25 cellular contexts compared by ENCODE assay signal in the genomic region with DNA sequence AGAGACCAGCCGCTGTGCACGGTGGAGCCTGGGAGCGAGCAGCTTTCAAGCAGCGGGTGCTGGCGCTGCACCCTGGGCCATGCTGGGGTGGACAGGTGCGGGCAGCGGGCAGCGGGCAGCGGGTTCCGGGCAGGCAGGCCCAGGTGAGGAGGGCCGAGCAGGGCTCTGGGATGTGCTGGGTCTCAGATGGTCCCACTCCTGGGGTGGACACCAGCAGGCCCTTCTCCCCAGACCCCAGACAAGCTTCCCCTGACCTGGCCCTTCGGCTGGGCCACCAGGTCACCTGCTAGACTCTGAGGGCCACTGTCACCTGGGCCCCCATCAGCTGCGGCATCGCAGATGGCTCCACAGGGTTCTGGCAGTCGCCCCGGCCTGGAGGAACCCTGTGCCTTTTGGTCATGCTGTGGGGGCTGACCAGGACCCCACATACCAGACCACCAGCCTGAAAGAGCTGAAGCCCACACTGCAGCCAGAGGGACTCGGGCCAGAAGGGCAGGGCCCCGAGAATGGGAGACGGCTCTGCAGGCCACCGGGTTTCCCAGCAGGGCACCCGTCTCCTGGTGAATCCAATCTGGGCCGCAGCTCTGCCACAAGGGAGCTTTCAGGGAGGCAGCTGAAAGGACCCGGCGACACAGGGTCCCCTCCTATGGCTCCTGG. TPM values are rescaled to one million over a fixed set of nuclear protein-coding genes. Genes with fewer than 3 reads are reported as not detected.
"Had no signal": no experiment of that assay in that cellular context is flagged by ENCODE, and none has a peak within 500 bp of the region (broad histone marks: within the 10 kb centered on the region; RNA-seq: fewer than 3 reads in every experiment).

No MANE protein-coding gene starts in this region.

- H3K27ac ChIP-seq: RWPE1, VCaP had no signal

- ATAC-seq: activated naive CD4-positive, alpha-beta T cell treated with anti-CD3 and anti-CD28 coated beads, Interleukin-2, amount 50 U/mL, for 72 hours; K562; Panc1 had no signal

- DNase-seq: activated CD4-positive, alpha-beta memory T cell treated with anti-CD3 and anti-CD28 coated beads for 36 hours; activated CD4-positive, alpha-beta T cell treated with anti-CD3 and anti-CD28 coated beads, Interleukin-2, amount 10 ng/mL, durations not matched to agents 7 days and 5 days; activated CD4-positive, CD25-positive, alpha-beta regulatory T cell; activated CD8-positive, alpha-beta memory T cell treated with anti-CD3 and anti-CD28 coated beads for 24 hours; activated effector memory CD4-positive, alpha-beta T cell treated with anti-CD3 and anti-CD28 coated beads, Interleukin-2, amount 50 U/mL, for 16 hours; activated naive CD4-positive, alpha-beta T cell treated with Interleukin-2 at 50 U/mL for 16 hours; activated T-cell treated with anti-CD3 and anti-CD28 coated beads, Interleukin-2, amount 50 U/mL, for 4 hours; caudate nucleus; Karpas-422; MM.1S; NCI-H1105; NCI-H1436; NCI-H1694 treated with DMSO at 0.1 percent for 48 hours; NCI-H2029 treated with DMSO at 0.1 percent for 48 hours; NCI-H345; NCI-H510A; SIG-M5; T-helper 1 cell had no signal

- H3K4me3 ChIP-seq: K562 had no signal

RNA-seq across cellular contexts. Expression of gene SLC6A19, which starts 2.0 kb away (rescaled TPM):
- total RNA-seq: activated CD4-positive, alpha-beta memory T cell treated with anti-CD3 and anti-CD28 coated beads for 36 hours; activated CD4-positive, alpha-beta T cell treated with anti-CD3 and anti-CD28 coated beads, Interleukin-2, amount 10 ng/mL, durations not matched to agents 7 days and 5 days; activated naive CD4-positive, alpha-beta T cell treated with anti-CD3 and anti-CD28 coated beads, Interleukin-2, amount 50 U/mL, for 72 hours; OCI-LY7; T-helper 2 cell treated with Interferon-gamma antibody and Interleukin-4, amounts not matched to agents 100 ng/mL and 5 ng/mL, for 36 hours had no signal

RNA-seq across cellular contexts. Expression of gene SLC6A18, which starts 21.7 kb away (rescaled TPM):
- total RNA-seq: activated CD4-positive, alpha-beta memory T cell treated with anti-CD3 and anti-CD28 coated beads for 36 hours; activated CD4-positive, alpha-beta T cell treated with anti-CD3 and anti-CD28 coated beads, Interleukin-2, amount 10 ng/mL, durations not matched to agents 7 days and 5 days; activated naive CD4-positive, alpha-beta T cell treated with anti-CD3 and anti-CD28 coated beads, Interleukin-2, amount 50 U/mL, for 72 hours; activated T-cell treated with anti-CD3 and anti-CD28 coated beads, Interleukin-2, amount 50 U/mL, for 4 hours; K562; OCI-LY7; T-helper 2 cell treated with Interferon-gamma antibody and Interleukin-4, amounts not matched to agents 100 ng/mL and 5 ng/mL, for 36 hours had no signal
